ENCODE assay signal across 9 cellular contexts in the genomic region with DNA sequence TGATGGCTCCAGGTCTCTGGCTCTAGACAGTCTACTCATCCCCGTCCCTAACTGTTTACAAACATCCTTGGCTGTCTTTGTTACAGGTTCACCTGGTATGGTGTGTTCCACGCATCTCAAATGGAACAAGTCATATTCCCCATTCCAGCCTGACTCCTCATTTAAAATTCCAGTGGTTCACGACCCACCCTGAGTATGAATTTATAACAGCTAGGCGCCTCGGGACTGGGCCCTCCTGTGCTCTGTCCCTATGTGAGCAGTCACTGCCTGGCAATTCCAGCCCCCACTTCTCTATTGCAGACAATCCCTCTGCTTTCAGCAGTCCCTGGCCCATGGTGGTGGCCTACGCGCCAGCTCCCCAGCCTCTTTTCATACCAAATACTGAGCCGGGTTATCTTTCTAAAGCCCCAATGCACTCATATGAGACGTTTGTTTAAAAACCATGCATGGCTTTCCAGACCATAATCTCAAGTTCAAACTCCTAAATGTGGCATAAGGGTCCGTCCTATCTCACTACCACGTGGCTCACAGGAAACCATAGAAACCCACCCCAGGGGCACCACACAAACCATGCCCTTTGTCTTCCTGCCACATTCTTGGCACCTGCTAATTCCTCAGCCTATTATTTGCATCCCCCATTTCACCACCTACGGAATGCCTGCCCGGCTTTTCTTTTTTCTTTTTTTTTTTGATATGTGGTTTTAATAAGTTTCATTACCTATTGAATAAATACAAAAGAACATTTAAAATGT. TPM values are rescaled to one million over a fixed set of nuclear protein-coding genes. Genes with fewer than 3 reads are reported as not detected.
A peak's percentile ranks its signal among the peaks of the same experiment; 100 is the strongest.
DNase-seq lines count a peak whose midpoint lies in the region; ATAC-seq and TF ChIP-seq lines count a peak whose summit lies in the region.
"Had no signal": no experiment of that assay in that cellular context is flagged by ENCODE, and none has a peak within 500 bp of the region (broad histone marks: within the 10 kb centered on the region; RNA-seq: fewer than 3 reads in every experiment).

No MANE protein-coding gene starts in this region.

- intact Hi-C loops in Calu3 (cut with micrococcal nuclease; ENCODE audit: unreplicated experiment): no loop called here

- no peak for DNase-seq in Calu3
- peak; percentile 79 for DNase-seq in NCI-H69 (lab: John Stamatoyannopoulos, UW)
- no peak for DNase-seq in glomerular visceral epithelial cell (ENCODE audit: extremely low spot score)
- no peak for DNase-seq in GM13977 (ENCODE audit: low spot score)
- DNase-seq in HuH-7 (ENCODE audit: low spot score): no peak
- DNase-seq: GOT3 had no signal

- H3K4me1 Mint-ChIP-seq in Calu3 (ENCODE audit: low read depth, unreplicated experiment): peaks cover 51% of the 10 kb centered on the region

- H3K4me3 ChIP-seq in endocrine pancreas (ENCODE audit: control insufficient read depth, insufficient read depth, low read length) (peak overlapping the region; percentile 4), neuron (ENCODE audit: low read length) (peak overlapping the region; percentile 83)

- BruUV-seq in Calu3 (replicated peaks; lab: Mats Ljungman, UMichigan): TSS peak; percentile 28

- no peaks in the 10 kb centered on the region for H3K9me3 Mint-ChIP-seq in Calu3 (ENCODE audit: low read depth, unreplicated experiment)

- no peaks in the 10 kb centered on the region for H3K36me3 ChIP-seq in endocrine pancreas (ENCODE audit: control insufficient read depth, insufficient read depth, low read length)
- no peaks in the 10 kb centered on the region for H3K36me3 ChIP-seq in neuron (ENCODE audit: insufficient read depth, low read length)

- H2AFZ ChIP-seq in neuron (ENCODE audit: low read depth, low read length): no peak overlapping the region

- peaks cover 27% of the 10 kb centered on the region for H3K36me3 Mint-ChIP-seq in Calu3 (ENCODE audit: insufficient read depth, unreplicated experiment)

- no peak for TF ChIP-seq CTCF in Calu3 (IDR thresholded peaks at IDR 0.05; ENCODE audit: unreplicated experiment)
- no peak for TF ChIP-seq CTCF in GM13977 (IDR thresholded peaks at IDR 0.05; ENCODE audit: extremely low read depth, insufficient read depth, missing control alignments)

- no peaks in the 10 kb centered on the region for H3K4me1 ChIP-seq in endocrine pancreas (ENCODE audit: control insufficient read depth, insufficient read depth, low read length)
- H3K4me1 ChIP-seq in neuron (ENCODE audit: insufficient read depth, low read length): peaks cover 18% of the 10 kb centered on the region

- peak overlapping the region; percentile 95 for H3K27ac Mint-ChIP-seq in Calu3 (ENCODE audit: unreplicated experiment)

- H3K27me3 ChIP-seq in endocrine pancreas (ENCODE audit: control insufficient read depth, insufficient read depth, low read length) (no peaks in the 10 kb centered on the region), neuron (ENCODE audit: insufficient read depth, low read length) (no peaks in the 10 kb centered on the region)

- peak overlapping the region; percentile 94 for H3K4me3 Mint-ChIP-seq in Calu3 (ENCODE audit: low read depth, unreplicated experiment)

- in situ Hi-C loops in GM13977 (cut with MboI; ENCODE audit: low pct_unique_long_range_greater_than_20kb, low sequenced_read_pairs, unreplicated experiment): no loop called here

- peak overlapping the region; percentile 52 for H3K9ac ChIP-seq in endocrine pancreas (ENCODE audit: control insufficient read depth, insufficient read depth, low read length)

- H3K9me3 ChIP-seq in endocrine pancreas (ENCODE audit: control insufficient read depth, low read length) (no peaks in the 10 kb centered on the region), neuron (ENCODE audit: low read length) (no peaks in the 10 kb centered on the region)

- no peaks in the 10 kb centered on the region for H3K27me3 Mint-ChIP-seq in Calu3 (ENCODE audit: unreplicated experiment)

- no peak for ATAC-seq in HG02885 (IDR thresholded peaks at IDR 0.05; ENCODE audit: poor library complexity, unreplicated experiment)

- CTCF ChIA-PET in Calu3 (lab: Charles Lee): no interaction called here

RNA-seq across cellular contexts. Expression of a gene that starts 1.6 kb away (rescaled TPM):
- 30.9 and 38.6 TPM in 2 replicates for total RNA-seq in Calu3 (2022)

RNA-seq across cellular contexts. Expression of a gene that starts 22.4 kb away (rescaled TPM):
- total RNA-seq in Calu3 (2022): 7.8 and 11.9 TPM in 2 replicates
